In genomic region chr20:53948383-53949318, GRCh38 we compare ENCODE assay signal across 8 cellular contexts.
DNase-seq lines count a peak whose midpoint lies in the region; ATAC-seq and TF ChIP-seq lines count a peak whose summit lies in the region.

No MANE protein-coding gene starts in this region.

- peak overlapping the region; percentile 61 for H3K4me3 Mint-ChIP-seq in activated naive CD4-positive, alpha-beta T cell treated with anti-CD3 and anti-CD28 coated beads for 36 hours

- ATAC-seq in HG03378 (IDR thresholded peaks at IDR 0.05; ENCODE audit: unreplicated experiment) (peak; percentile 28), lower lobe of right lung (no peak)

- CTCF ChIA-PET in activated naive CD4-positive, alpha-beta T cell treated with anti-CD3 and anti-CD28 coated beads for 36 hours (lab: Charles Lee) = interaction anchor here (1.0 to 1.9 kb wide), 4 partner anchors 9 to 33 kb away, joined by 3 to 12 read pairs (median 6); no protein-coding TSS in a partner anchor

- H3K9me3 ChIP-seq in adipocyte (ENCODE audit: control insufficient read depth, low read length) (peaks cover 8% of the 10 kb centered on the region), lower lobe of right lung (peaks cover 6% of the 10 kb centered on the region)

- DNase-seq in activated naive CD4-positive, alpha-beta T cell treated with anti-CD3 and anti-CD28 coated beads for 36 hours = no peak
- no peak for DNase-seq in activated naive CD4-positive, alpha-beta T cell treated with Interleukin-2 at 50 U/mL for 16 hours
- DNase-seq in adipocyte (ENCODE audit: low read depth) = no peak
- no peak for DNase-seq in effector CD8-positive, alpha-beta T cell (lab: John Stamatoyannopoulos, UW)
- DNase-seq in stimulated activated CD4-positive, alpha-beta T cell treated with anti-CD3 and anti-CD28 coated beads, Interleukin-4, amount 100 ng/mL, for 4 hours = no peak
- DNase-seq in lower lobe of right lung = no peak

- H3K27ac Mint-ChIP-seq in activated naive CD4-positive, alpha-beta T cell treated with anti-CD3 and anti-CD28 coated beads for 36 hours = peak overlapping the region; percentile 89

- H3K36me3 Mint-ChIP-seq in activated naive CD4-positive, alpha-beta T cell treated with anti-CD3 and anti-CD28 coated beads for 36 hours (ENCODE audit: low read depth) = no peaks in the 10 kb centered on the region

- intact Hi-C loops in activated naive CD4-positive, alpha-beta T cell treated with anti-CD3 and anti-CD28 coated beads for 36 hours (cut with micrococcal nuclease) = loop anchor here (1.0 to 10.0 kb wide), 7 partner anchors 14 to 1544 kb away; no protein-coding TSS in a partner anchor
- intact Hi-C loops in lower lobe of right lung (cut with DNase I) = no loop called here

- peaks cover 13% of the 10 kb centered on the region for H3K4me1 ChIP-seq in adipocyte (ENCODE audit: control insufficient read depth, insufficient read depth, low read length)
- peaks cover 19% of the 10 kb centered on the region for H3K4me1 ChIP-seq in lower lobe of right lung

- H3K9ac ChIP-seq in adipocyte (ENCODE audit: low read length) = peak overlapping the region; percentile 53

- H3K4me1 Mint-ChIP-seq in activated naive CD4-positive, alpha-beta T cell treated with anti-CD3 and anti-CD28 coated beads for 36 hours (ENCODE audit: low read depth) = peaks cover 34% of the 10 kb centered on the region

- no peaks in the 10 kb centered on the region for H3K27me3 Mint-ChIP-seq in activated naive CD4-positive, alpha-beta T cell treated with anti-CD3 and anti-CD28 coated beads for 36 hours (ENCODE audit: low read depth)

- H3K27me3 ChIP-seq in adipocyte (replicated peaks; ENCODE audit: control insufficient read depth, insufficient read depth, low read length) (no peaks in the 10 kb centered on the region), lower lobe of right lung (ENCODE audit: low read depth) (no peaks in the 10 kb centered on the region)

- peaks cover 5% of the 10 kb centered on the region for H3K9me3 Mint-ChIP-seq in activated naive CD4-positive, alpha-beta T cell treated with anti-CD3 and anti-CD28 coated beads for 36 hours

- no peaks in the 10 kb centered on the region for H3K36me3 ChIP-seq in adipocyte (ENCODE audit: control insufficient read depth, insufficient read depth, low read length, severe bottlenecking)
- H3K36me3 ChIP-seq in lower lobe of right lung = no peaks in the 10 kb centered on the region

- TF ChIP-seq CTCF in lower lobe of right lung (IDR thresholded peaks at IDR 0.05) = no peak

- H3K27ac ChIP-seq in temporal lobe (ENCODE audit: low read depth, low read length) (peak overlapping the region; percentile 14), lower lobe of right lung (no peak overlapping the region)

- H3K4me3 ChIP-seq in adipocyte (ENCODE audit: low read length) (no peak overlapping the region), lower lobe of right lung (no peak overlapping the region)
